Comparison of ENCODE assay signal across 1 cellular context in genomic region chr14:89617471-89618291, GRCh38.
TF ChIP-seq lines count a peak whose summit lies in the region.

No MANE protein-coding gene starts in this region.

TF ChIP-seq in HepG2, 621 proteins besides CTCF, POLR2A, EP300 and RAD21 (continued from another document):
- 0 out of 2 replicates have a peak, but pooled peaks have one; percentile 26 for TF ChIP-seq ZMYM4 (CRISPR knock-in tag; IDR thresholded peaks at IDR 0.05)
- TF ChIP-seq ZNF790 (CRISPR knock-in tag; IDR thresholded peaks at IDR 0.05; ENCODE audit: borderline replicate concordance), result no peak
- TF ChIP-seq SAP130 (CRISPR knock-in tag; IDR thresholded peaks at IDR 0.05; ENCODE audit: low read depth), result no peak; the same call in 1 of the 2 replicates
- 0 out of 2 replicates have a peak, but pooled peaks have one; percentile 6 for TF ChIP-seq DMAP1 (CRISPR knock-in tag; IDR thresholded peaks at IDR 0.05)
- no peak for TF ChIP-seq ZNF569 (CRISPR knock-in tag; IDR thresholded peaks at IDR 0.05; ENCODE audit: borderline replicate concordance)
- no peak for TF ChIP-seq TCF7 (IDR thresholded peaks at IDR 0.05; ENCODE audit: low read depth)
- no peak for TF ChIP-seq ELF4 (CRISPR knock-in tag; IDR thresholded peaks at IDR 0.05; ENCODE audit: borderline replicate concordance)
- no peak for TF ChIP-seq SALL2 (CRISPR knock-in tag; IDR thresholded peaks at IDR 0.05)
- no peak for TF ChIP-seq ZSCAN20 (CRISPR knock-in tag; IDR thresholded peaks at IDR 0.05; ENCODE audit: borderline replicate concordance)
- peak; percentile 45 for TF ChIP-seq PHF8 (CRISPR knock-in tag; IDR thresholded peaks at IDR 0.05)
- TF ChIP-seq SMC3 (IDR thresholded peaks at IDR 0.05; ENCODE audit: low read length), result no peak
- TF ChIP-seq ZNF710 (CRISPR knock-in tag; IDR thresholded peaks at IDR 0.05; ENCODE audit: borderline replicate concordance), result no peak
- no peak for TF ChIP-seq SRY (CRISPR knock-in tag; IDR thresholded peaks at IDR 0.05)
- TF ChIP-seq CCDC6 (CRISPR knock-in tag; IDR thresholded peaks at IDR 0.05), result no peak
- TF ChIP-seq ZNF567 (CRISPR knock-in tag; IDR thresholded peaks at IDR 0.05; ENCODE audit: borderline replicate concordance), result no peak
- no peak for TF ChIP-seq ARNT (IDR thresholded peaks at IDR 0.05)
- 0 out of 2 replicates have a peak, but pooled peaks have one; percentile 36 for TF ChIP-seq POGZ (CRISPR knock-in tag; IDR thresholded peaks at IDR 0.05)
- TF ChIP-seq KDM5B (CRISPR knock-in tag; IDR thresholded peaks at IDR 0.05; ENCODE audit: borderline replicate concordance), result 0 out of 2 replicates have a peak, but pooled peaks have one; percentile 39
- TF ChIP-seq AFF4 (CRISPR knock-in tag; IDR thresholded peaks at IDR 0.05), result no peak
- no peak for TF ChIP-seq ZNF513 (CRISPR knock-in tag; conservative IDR thresholded peaks at IDR 0.05)
- no peak for TF ChIP-seq ZNF282 (IDR thresholded peaks at IDR 0.05; ENCODE audit: partially characterized antibody)
- TF ChIP-seq SIN3A (IDR thresholded peaks at IDR 0.05; ENCODE audit: borderline replicate concordance, low read depth, low read length), result 0 out of 2 replicates have a peak, but pooled peaks have one; percentile 1
- 0 out of 2 replicates have a peak, but pooled peaks have one; percentile 13 for TF ChIP-seq THAP11 (CRISPR knock-in tag; IDR thresholded peaks at IDR 0.05)
- TF ChIP-seq KMT2A (CRISPR knock-in tag; IDR thresholded peaks at IDR 0.05), result 0 out of 2 replicates have a peak, but pooled peaks have one; percentile 22
- 0 out of 2 replicates have a peak, but pooled peaks have one; percentile 26 for TF ChIP-seq HMGXB3 (CRISPR knock-in tag; IDR thresholded peaks at IDR 0.05; ENCODE audit: borderline replicate concordance)
- TF ChIP-seq TEF (CRISPR knock-in tag; IDR thresholded peaks at IDR 0.05), result no peak
